ENCODE assay signal across 17 cellular contexts in the genomic region with DNA sequence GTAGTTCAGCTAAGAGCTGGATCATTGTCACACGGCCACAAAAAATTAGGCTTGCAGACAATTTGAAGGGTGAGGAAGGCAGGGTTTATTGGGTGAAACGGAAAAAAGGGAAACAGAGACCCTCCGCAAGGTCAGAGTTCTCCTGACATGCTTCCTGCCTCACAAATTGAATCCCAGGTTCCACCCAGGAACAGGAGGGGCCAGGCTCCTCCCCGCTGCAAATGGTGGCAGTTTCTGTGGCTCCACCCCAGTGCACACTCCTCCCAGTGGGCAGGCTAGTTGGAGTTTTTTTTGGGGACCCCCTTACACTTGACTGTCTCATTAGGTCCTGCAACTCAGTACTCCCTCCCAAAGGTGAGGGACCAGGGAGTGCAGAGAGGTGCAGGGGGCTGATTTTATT. TPM values are rescaled to one million over a fixed set of nuclear protein-coding genes. Genes with fewer than 3 reads are reported as not detected.
DNase-seq lines count a peak whose midpoint lies in the region; ATAC-seq and TF ChIP-seq lines count a peak whose summit lies in the region.
"Had no signal": no experiment of that assay in that cellular context is flagged by ENCODE, and none has a peak within 500 bp of the region (broad histone marks: within the 10 kb centered on the region; RNA-seq: fewer than 3 reads in every experiment).

No MANE protein-coding gene starts in this region.

- no peak overlapping the region for H2BK15ac ChIP-seq in IMR-90 (ENCODE audit: low read depth, low read length)

- H3K4me1 Mint-ChIP-seq in activated naive CD4-positive, alpha-beta T cell treated with anti-CD3 and anti-CD28 coated beads, Interleukin-2, amount 50 U/mL, for 24 hours: peaks cover 44% of the 10 kb centered on the region
- H3K4me1 Mint-ChIP-seq in activated T-helper 2 cell treated with anti-CD3 and anti-CD28 coated beads, Interferon-gamma antibody, Interleukin-2, Interleukin-4, amounts not matched to agents 10 μg/mL and 5 μg/mL and 100 μg/mL, durations not matched to agents 14 hours and 24 hours and 36 hours (ENCODE audit: low read depth): peaks cover 38% of the 10 kb centered on the region

- no peak for DNase-seq in activated naive CD4-positive, alpha-beta T cell treated with anti-CD3 and anti-CD28 coated beads, Interleukin-2, amount 50 U/mL, for 16 hours
- DNase-seq in IMR-90: no peak
- no peak for DNase-seq in activated T-helper 2 cell treated with anti-CD3 and anti-CD28 coated beads, Interferon-gamma antibody, Interleukin-2, Interleukin-4, amounts not matched to agents 10 μg/mL and 5 μg/mL and 100 μg/mL, durations not matched to agents 14 hours and 24 hours and 36 hours (ENCODE audit: low spot score)
- no peak for DNase-seq in upper lobe of right lung
- DNase-seq in NCI-H1930 (lab: John Stamatoyannopoulos, UW): no peak
- DNase-seq in COLO829 (ENCODE audit: low spot score): no peak
- DNase-seq: CD4-positive, CD25-positive, alpha-beta regulatory T cell; DMS79; NCI-H1092; NCI-H146; NCI-H2081 treated with DMSO at 0.1 percent for 48 hours; NCI-H510A treated with DMSO at 0.1 percent for 48 hours; NCI-H82 had no signal

- H3K4me1 ChIP-seq in IMR-90 (ENCODE audit: control insufficient read depth, insufficient read depth, low read length): no peaks in the 10 kb centered on the region
- peaks cover 3% of the 10 kb centered on the region for H3K4me1 ChIP-seq in upper lobe of right lung

- TF ChIP-seq CTCF in IMR-90 (conservative IDR thresholded peaks at IDR 0.05; ENCODE audit: low read depth, low read length) (no peak), upper lobe of right lung (IDR thresholded peaks at IDR 0.05) (no peak)

- H3K9me3 Mint-ChIP-seq in activated naive CD4-positive, alpha-beta T cell treated with anti-CD3 and anti-CD28 coated beads, Interleukin-2, amount 50 U/mL, for 24 hours: peaks cover under 1% of the 10 kb centered on the region
- no peaks in the 10 kb centered on the region for H3K9me3 Mint-ChIP-seq in activated T-helper 2 cell treated with anti-CD3 and anti-CD28 coated beads, Interferon-gamma antibody, Interleukin-2, Interleukin-4, amounts not matched to agents 10 μg/mL and 5 μg/mL and 100 μg/mL, durations not matched to agents 14 hours and 24 hours and 36 hours
- H3K9me3 Mint-ChIP-seq: CD4-positive, CD25-positive, alpha-beta regulatory T cell had no signal

- intact Hi-C loops in IMR-90 (cut with micrococcal nuclease) (no loop called here), upper lobe of right lung (cut with DNase I) (no loop called here)
- intact Hi-C loops in activated T-helper 2 cell treated with anti-CD3 and anti-CD28 coated beads, Interferon-gamma antibody, Interleukin-2, Interleukin-4, amounts not matched to agents 10 μg/mL and 5 μg/mL and 100 μg/mL, durations not matched to agents 14 hours and 24 hours and 36 hours (cut with micrococcal nuclease): no loop called here

- H2BK5ac ChIP-seq in IMR-90 (ENCODE audit: low read depth, low read length, poor library complexity, severe bottlenecking): no peak overlapping the region

- H3K4me3 ChIP-seq in IMR-90 (ENCODE audit: insufficient read depth, low read depth, low read length) (no peak overlapping the region), upper lobe of right lung (no peak overlapping the region)
- H3K4me3 ChIP-seq: GM12878 had no signal

- no peak overlapping the region for H3K9ac ChIP-seq in IMR-90 (ENCODE audit: low read depth, low read length)
- H3K9ac ChIP-seq: KMS-11 had no signal

- no peak overlapping the region for H3K14ac ChIP-seq in IMR-90 (replicated peaks; ENCODE audit: low read depth, low read length)

- H3K18ac ChIP-seq in IMR-90 (ENCODE audit: low read depth, low read length): no peak overlapping the region

- H2AK5ac ChIP-seq in IMR-90 (ENCODE audit: low read depth, low read length): no peak overlapping the region

- no peak overlapping the region for H2BK120ac ChIP-seq in IMR-90 (ENCODE audit: low read depth, low read length)

- H3K9me3 ChIP-seq in IMR-90 (ENCODE audit: control insufficient read depth, insufficient read depth, low read length): no peaks in the 10 kb centered on the region
- no peaks in the 10 kb centered on the region for H3K9me3 ChIP-seq in upper lobe of right lung

- peak overlapping the region; percentile 98 for H3K27ac Mint-ChIP-seq in activated naive CD4-positive, alpha-beta T cell treated with anti-CD3 and anti-CD28 coated beads, Interleukin-2, amount 50 U/mL, for 24 hours
- H3K27ac Mint-ChIP-seq in activated T-helper 2 cell treated with anti-CD3 and anti-CD28 coated beads, Interferon-gamma antibody, Interleukin-2, Interleukin-4, amounts not matched to agents 10 μg/mL and 5 μg/mL and 100 μg/mL, durations not matched to agents 14 hours and 24 hours and 36 hours: peak overlapping the region; percentile 17

- no peak overlapping the region for H3K4me3 Mint-ChIP-seq in activated naive CD4-positive, alpha-beta T cell treated with anti-CD3 and anti-CD28 coated beads, Interleukin-2, amount 50 U/mL, for 24 hours
- H3K4me3 Mint-ChIP-seq in activated T-helper 2 cell treated with anti-CD3 and anti-CD28 coated beads, Interferon-gamma antibody, Interleukin-2, Interleukin-4, amounts not matched to agents 10 μg/mL and 5 μg/mL and 100 μg/mL, durations not matched to agents 14 hours and 24 hours and 36 hours (ENCODE audit: low read depth): no peak overlapping the region
- H3K4me3 Mint-ChIP-seq: CD4-positive, CD25-positive, alpha-beta regulatory T cell had no signal

- H3K9me1 ChIP-seq in IMR-90 (ENCODE audit: insufficient read depth, low read length): no peaks in the 10 kb centered on the region

- H3K36me3 Mint-ChIP-seq in activated naive CD4-positive, alpha-beta T cell treated with anti-CD3 and anti-CD28 coated beads, Interleukin-2, amount 50 U/mL, for 24 hours: no peaks in the 10 kb centered on the region
- H3K36me3 Mint-ChIP-seq in activated T-helper 2 cell treated with anti-CD3 and anti-CD28 coated beads, Interferon-gamma antibody, Interleukin-2, Interleukin-4, amounts not matched to agents 10 μg/mL and 5 μg/mL and 100 μg/mL, durations not matched to agents 14 hours and 24 hours and 36 hours (ENCODE audit: low read depth): no peaks in the 10 kb centered on the region
- H3K36me3 Mint-ChIP-seq: CD4-positive, CD25-positive, alpha-beta regulatory T cell had no signal

- H3K27me3 ChIP-seq in IMR-90 (ENCODE audit: control insufficient read depth, insufficient read depth, low read length): peaks cover 10% of the 10 kb centered on the region
- H3K27me3 ChIP-seq in upper lobe of right lung: no peaks in the 10 kb centered on the region

- H3K4me2 ChIP-seq in IMR-90 (ENCODE audit: low read depth, low read length): no peak overlapping the region
- H3K4me2 ChIP-seq: KMS-11 had no signal

- dilution Hi-C loops in IMR-90 (cut with HindIII; ENCODE audit: low sequenced_read_pairs, unreplicated experiment): no loop called here

- no peak for TF ChIP-seq POLR2A in IMR-90 (IDR thresholded peaks at IDR 0.05; ENCODE audit: low read depth, low read length)

- H4K91ac ChIP-seq in IMR-90 (ENCODE audit: insufficient read depth, low read depth, low read length): no peak overlapping the region

- ATAC-seq in IMR-90 (ENCODE audit: low read depth): no peak
- no peak for ATAC-seq in upper lobe of right lung
- ATAC-seq: Panc1 had no signal

- no peak overlapping the region for H2BK20ac ChIP-seq in IMR-90 (ENCODE audit: low read depth, low read length)

- in situ Hi-C loops in IMR-90 (cut with MboI; ENCODE audit: low sequenced_read_pairs): no loop called here

- H3K27ac ChIP-seq in IMR-90 (ENCODE audit: insufficient read depth, low read length) (no peak overlapping the region), upper lobe of right lung (no peak overlapping the region)
- H3K27ac ChIP-seq: KMS-11 had no signal

- POLR2A ChIA-PET in IMR-90 (lab: Charles Lee; ENCODE audit: unreplicated experiment): no interaction called here

- no peaks in the 10 kb centered on the region for H4K20me1 ChIP-seq in IMR-90 (ENCODE audit: insufficient read depth, low read length)

- H3K36me3 ChIP-seq in IMR-90 (ENCODE audit: control insufficient read depth, insufficient read depth, low read length) (no peaks in the 10 kb centered on the region), upper lobe of right lung (no peaks in the 10 kb centered on the region)

- BruUV-seq in IMR-90 (replicated peaks; lab: Mats Ljungman, UMichigan): no TSS peak

- 50% methylated on average over 1 of the region's 4 CpGs; no CpG with 5 or more reads in 1 of the 2 experiments for WGBS in IMR-90 (ENCODE audit: extremely low coverage in 2 of 2, insufficient read length in 1 of 2), 2 experiments

- H2AFZ ChIP-seq in IMR-90 (replicated peaks; ENCODE audit: low read length, poor library complexity): peak overlapping the region; percentile 2

- H3K79me1 ChIP-seq in IMR-90 (ENCODE audit: low read depth in 1 of 2, low read length in 2 of 2): no peaks in the 10 kb centered on the region

- CTCF ChIA-PET in IMR-90 (lab: Yijun Ruan, JAX): no interaction called here

- no peaks in the 10 kb centered on the region for H3K27me3 Mint-ChIP-seq in activated naive CD4-positive, alpha-beta T cell treated with anti-CD3 and anti-CD28 coated beads, Interleukin-2, amount 50 U/mL, for 24 hours
- H3K27me3 Mint-ChIP-seq in activated T-helper 2 cell treated with anti-CD3 and anti-CD28 coated beads, Interferon-gamma antibody, Interleukin-2, Interleukin-4, amounts not matched to agents 10 μg/mL and 5 μg/mL and 100 μg/mL, durations not matched to agents 14 hours and 24 hours and 36 hours (ENCODE audit: low read depth): no peaks in the 10 kb centered on the region

- TF ChIP-seq RAD21 in IMR-90 (IDR thresholded peaks at IDR 0.05; ENCODE audit: low read length): no peak

- no peak overlapping the region for H3K23ac ChIP-seq in IMR-90 (ENCODE audit: low read depth, low read length)

- H3K56ac ChIP-seq in IMR-90 (ENCODE audit: extremely low read depth, insufficient read depth, low read length): no peak overlapping the region

- H4K5ac ChIP-seq in IMR-90 (ENCODE audit: low read depth, low read length): no peak overlapping the region

- no peak overlapping the region for H2AK9ac ChIP-seq in IMR-90 (replicated peaks; ENCODE audit: low read depth, low read length, poor library complexity)

- H4K8ac ChIP-seq in IMR-90 (ENCODE audit: low read depth in 2 of 2, low read length in 2 of 2): no peak overlapping the region

- H3K4ac ChIP-seq in IMR-90 (ENCODE audit: low read depth, low read length): no peak overlapping the region

TF ChIP-seq in IMR-90, 13 proteins besides CTCF, POLR2A, EP300 and RAD21 (continues in another document):
- TF ChIP-seq MXI1 (IDR thresholded peaks at IDR 0.05; ENCODE audit: borderline replicate concordance, low read depth, low read length) (no peak), CEBPB (IDR thresholded peaks at IDR 0.05; ENCODE audit: low read depth, low read length) (no peak), FOS (IDR thresholded peaks at IDR 0.05; ENCODE audit: low read depth, low read length) (no peak), BHLHE40 (IDR thresholded peaks at IDR 0.05; ENCODE audit: low read depth, low read length) (no peak)

RNA-seq across cellular contexts. Expression of a gene that starts 39.4 kb away (rescaled TPM):
- total RNA-seq in IMR-90 (2012; rRNA removed): 126 and 169 TPM in 2 replicates
- 59.1 and 71.0 TPM in 2 replicates for polyA plus RNA-seq in IMR-90 (2012; rRNA removed)
- 36.4 and 45.1 TPM in 2 replicates for polyA plus RNA-seq in IMR-90 (2012; cell fraction: cytosol; rRNA removed)
- polyA plus RNA-seq in IMR-90 (2012; cell fraction: nucleus; rRNA removed; ENCODE audit: low replicate concordance): 26.7 and 72.8 TPM in 2 replicates
- 241 and 244 TPM in 2 replicates for total RNA-seq in activated T-helper 2 cell treated with anti-CD3 and anti-CD28 coated beads, Interferon-gamma antibody, Interleukin-2, Interleukin-4, amounts not matched to agents 10 μg/mL and 5 μg/mL and 100 μg/mL, durations not matched to agents 14 hours and 24 hours and 36 hours
- 90.6 TPM for total RNA-seq in upper lobe of right lung
